29 cellular contexts compared by ENCODE assay signal in genomic region chr7:96484845-96485244, GRCh38.
"Had no signal": no experiment of that assay in that cellular context is flagged by ENCODE, and none has a peak within 500 bp of the region (broad histone marks: within the 10 kb centered on the region; RNA-seq: fewer than 3 reads in every experiment).

No MANE protein-coding gene starts in this region.

- H3K36me3 ChIP-seq: left lung, lower lobe of right lung, pancreas, prostate gland, suprapubic skin, thoracic aorta, tibial artery, uterus had no signal

- H3K36me3 Mint-ChIP-seq: naive thymus-derived CD8-positive, alpha-beta T cell; type B pancreatic cell had no signal

- H3K27ac ChIP-seq: left lung, lower lobe of right lung, pancreas, prostate gland, skin epidermis, thoracic aorta, tibial artery, uterus had no signal

- H3K9me3 ChIP-seq: left lung, lower lobe of right lung, pancreas, prostate gland, suprapubic skin, thoracic aorta, tibial artery, uterus had no signal

- ATAC-seq: left cardiac atrium, left lung, lower lobe of right lung, pancreas, right cardiac atrium had no signal

- H3K9me3 Mint-ChIP-seq: naive thymus-derived CD8-positive, alpha-beta T cell; nephron; neural crest cell; stimulated activated naive CD8-positive, alpha-beta T cell treated with anti-CD3 and anti-CD28 coated beads, Interleukin-15, Interleukin-2, amounts not matched to agents 100 ng/mL and 50 ng/mL, for 24 hours had no signal

- H3K4me1 ChIP-seq: left lung, lower lobe of right lung, pancreas, prostate gland, tibial artery, uterus had no signal

- H3K27ac Mint-ChIP-seq: naive thymus-derived CD8-positive, alpha-beta T cell; nephron; stimulated activated naive CD8-positive, alpha-beta T cell treated with anti-CD3 and anti-CD28 coated beads, Interleukin-15, Interleukin-2, amounts not matched to agents 100 ng/mL and 50 ng/mL, for 24 hours; type B pancreatic cell had no signal

- H3K27me3 ChIP-seq: left lung, pancreas, suprapubic skin, tibial artery had no signal

- H3K27me3 Mint-ChIP-seq: stimulated activated naive CD8-positive, alpha-beta T cell treated with anti-CD3 and anti-CD28 coated beads, Interleukin-15, Interleukin-2, amounts not matched to agents 100 ng/mL and 50 ng/mL, for 24 hours; type B pancreatic cell had no signal

- DNase-seq: hippocampal formation; kidney glomerular epithelial cell; left cardiac atrium; left lung; lower lobe of right lung; mammary epithelial cell; mesenchymal stem cell; naive thymus-derived CD8-positive, alpha-beta T cell; nucleus accumbens; pancreas; posterior cingulate gyrus; retina; right cardiac atrium; stimulated activated CD4-positive, alpha-beta T cell treated with anti-CD3 and anti-CD28 coated beads, Interleukin-12 subunit alpha, Interleukin-12 subunit beta, amount 100 ng/mL, for 4 hours; stimulated activated CD4-positive, alpha-beta T cell treated with anti-CD3 and anti-CD28 coated beads, Interleukin-15, amount 100 ng/mL, for 24 hours; stimulated activated CD4-positive, alpha-beta T cell treated with anti-CD3 and anti-CD28 coated beads, Interleukin-2, amount 100 ng/mL, for 24 hours; stimulated activated CD4-positive, alpha-beta T cell treated with anti-CD3 and anti-CD28 coated beads, Interleukin-4, amount 100 ng/mL, for 1 hour; stimulated activated naive CD4-positive, alpha-beta T cell; tibial artery; uterus had no signal

- H3K4me3 Mint-ChIP-seq: naive thymus-derived CD8-positive, alpha-beta T cell; nephron; neural crest cell; stimulated activated naive CD8-positive, alpha-beta T cell treated with anti-CD3 and anti-CD28 coated beads, Interleukin-15, Interleukin-2, amounts not matched to agents 100 ng/mL and 50 ng/mL, for 24 hours; type B pancreatic cell had no signal

- H3K4me1 Mint-ChIP-seq: nephron had no signal

- FAIRE-seq: keratinocyte, pancreas had no signal

- H3K4me3 ChIP-seq: left lung, lower lobe of right lung, pancreas, prostate gland, skin epidermis, suprapubic skin, thoracic aorta, tibial artery, uterus had no signal
